ENCODE assay signal across 1 cellular context in genomic region chr15:48891229-48891765, GRCh38.
TF ChIP-seq lines count a peak whose summit lies in the region.

No MANE protein-coding gene starts in this region.

TF ChIP-seq in SK-N-SH, 30 proteins besides CTCF, POLR2A, EP300 and RAD21:
- no peak for TF ChIP-seq NRF1 (IDR thresholded peaks at IDR 0.05; ENCODE audit: low read depth, low read length)
- TF ChIP-seq MEF2A (IDR thresholded peaks at IDR 0.05; ENCODE audit: borderline replicate concordance, low read depth): no peak
- no peak for TF ChIP-seq TAF1 (IDR thresholded peaks at IDR 0.05; ENCODE audit: borderline replicate concordance, low read depth, low read length)
- TF ChIP-seq NFIC (IDR thresholded peaks at IDR 0.05; ENCODE audit: borderline replicate concordance): no peak
- no peak for TF ChIP-seq TCF12 (IDR thresholded peaks at IDR 0.05)
- TF ChIP-seq GATA2 (CRISPR knock-in tag; IDR thresholded peaks at IDR 0.05): no peak
- no peak for TF ChIP-seq EZH2phosphoT487 (IDR thresholded peaks at IDR 0.05; ENCODE audit: borderline replicate concordance, low read depth)
- no peak for TF ChIP-seq GABPA (IDR thresholded peaks at IDR 0.05; ENCODE audit: low read depth)
- TF ChIP-seq CHD2 (IDR thresholded peaks at IDR 0.05; ENCODE audit: low read length, partially characterized antibody): no peak
- TF ChIP-seq FOXM1 (IDR thresholded peaks at IDR 0.05; ENCODE audit: low read depth): no peak
- no peak for TF ChIP-seq YY1 (IDR thresholded peaks at IDR 0.05; ENCODE audit: low read depth)
- no peak for TF ChIP-seq IRF3 (IDR thresholded peaks at IDR 0.05; ENCODE audit: low read depth, low read length)
- TF ChIP-seq USF1 (IDR thresholded peaks at IDR 0.05; ENCODE audit: borderline replicate concordance, low read depth): no peak
- no peak for TF ChIP-seq RCOR1 (IDR thresholded peaks at IDR 0.05; ENCODE audit: low read length)
